In the genomic region with DNA sequence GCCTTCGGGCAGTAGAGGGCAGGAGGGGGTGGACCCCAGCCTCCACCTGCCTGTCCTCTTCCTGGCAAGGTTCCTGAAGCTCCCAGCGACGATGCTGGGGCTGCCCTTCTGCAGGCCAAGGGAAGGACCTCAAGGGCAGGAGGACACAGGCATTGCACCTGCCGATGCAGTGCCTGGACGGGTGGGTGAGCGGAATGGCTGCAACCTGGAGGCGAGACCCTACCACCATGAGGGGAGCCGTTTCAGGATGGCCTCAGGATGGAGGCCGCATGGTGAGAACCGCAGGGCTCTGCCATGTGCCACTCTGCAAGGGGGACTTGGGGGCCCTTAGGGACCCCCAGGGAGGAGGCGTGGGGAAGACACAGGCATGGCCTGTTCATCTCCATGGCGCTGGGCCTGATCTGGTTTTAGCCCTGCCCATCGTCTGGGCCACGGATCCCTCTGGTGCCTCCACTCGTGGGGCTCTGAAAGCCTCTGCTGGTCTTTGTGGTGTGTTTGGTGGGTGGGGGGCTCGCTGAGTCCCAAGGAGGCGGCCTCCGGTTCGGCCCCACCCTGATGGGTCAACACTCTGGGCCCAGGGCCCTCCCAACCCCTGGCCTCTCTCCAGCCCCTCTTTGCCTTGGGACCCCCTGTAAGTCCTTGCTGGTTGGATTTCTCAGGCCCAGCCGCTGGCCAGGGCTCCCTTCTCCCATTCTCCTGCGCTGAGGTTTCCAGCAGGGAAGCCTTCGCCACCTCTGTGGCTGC, we compare ENCODE assay signal across 14 cellular contexts. TPM values are rescaled to one million over a fixed set of nuclear protein-coding genes. Genes with fewer than 3 reads are reported as not detected.
DNase-seq lines count a peak whose midpoint lies in the region; ATAC-seq, FAIRE-seq and TF ChIP-seq lines count a peak whose summit lies in the region.
"Had no signal": no experiment of that assay in that cellular context is flagged by ENCODE, and none has a peak within 500 bp of the region (broad histone marks: within the 10 kb centered on the region; RNA-seq: fewer than 3 reads in every experiment).

No MANE protein-coding gene starts in this region.

- H3K4me2 ChIP-seq in BLaER1 treated with 17β-estradiol and CSF1 and Interleukin-3, amounts not matched to agents 10 nM and 100 nM: peak overlapping the region; percentile 89 to 100 (median 99)

- H3K27ac Mint-ChIP-seq in activated CD8-positive, alpha-beta T cell treated with anti-CD3 and anti-CD28 coated beads for 36 hours: peak overlapping the region; percentile 95
- no peak overlapping the region for H3K27ac Mint-ChIP-seq in Calu3 (ENCODE audit: unreplicated experiment)
- H3K27ac Mint-ChIP-seq in mesothelial cell of epicardium: no peak overlapping the region

- H3K36me3 ChIP-seq in BLaER1 treated with 17β-estradiol and CSF1 and Interleukin-3, amounts not matched to agents 10 nM and 100 nM: no peaks in the 10 kb centered on the region
- no peaks in the 10 kb centered on the region for H3K36me3 ChIP-seq in mucosa of rectum (ENCODE audit: control insufficient read depth in 2 of 2, insufficient read depth in 2 of 2, low read length in 2 of 2)
- H3K36me3 ChIP-seq: MG63 had no signal

- H3K27ac ChIP-seq in BLaER1 treated with 17β-estradiol and CSF1 and Interleukin-3, amounts not matched to agents 10 nM and 100 nM: peak overlapping the region; percentile 70 to 98 (median 79)
- peak overlapping the region; percentile 31 to 84 for H3K27ac ChIP-seq in mucosa of rectum (ENCODE audit: low read depth in 2 of 2, low read length in 2 of 2)

- H3K36me3 Mint-ChIP-seq in activated CD8-positive, alpha-beta T cell treated with anti-CD3 and anti-CD28 coated beads for 36 hours (ENCODE audit: low read depth): peaks cover 11% of the 10 kb centered on the region
- H3K36me3 Mint-ChIP-seq in Calu3 (ENCODE audit: insufficient read depth, unreplicated experiment): no peaks in the 10 kb centered on the region
- no peaks in the 10 kb centered on the region for H3K36me3 Mint-ChIP-seq in mesothelial cell of epicardium

- CTCF ChIA-PET in activated CD8-positive, alpha-beta T cell treated with anti-CD3 and anti-CD28 coated beads for 36 hours (lab: Charles Lee): interaction anchor here (0.9 to 5.2 kb wide), 11 partner anchors 13 to 300 kb away, joined by 3 to 32 read pairs (median 6); partner anchors contain the start of genes PRR33 and TNNI2
- CTCF ChIA-PET in Calu3 (lab: Charles Lee): no interaction called here

- peaks cover 0 to 40% (median 12%) of the 10 kb centered on the region in 11 experiments; a peak in 13 of 22 replicates for H4K20me1 ChIP-seq in BLaER1 treated with 17β-estradiol and CSF1 and Interleukin-3, amounts not matched to agents 10 nM and 100 nM

- no peaks in the 10 kb centered on the region for H3K9me3 Mint-ChIP-seq in activated CD8-positive, alpha-beta T cell treated with anti-CD3 and anti-CD28 coated beads for 36 hours
- H3K9me3 Mint-ChIP-seq in Calu3 (ENCODE audit: low read depth, unreplicated experiment) (no peaks in the 10 kb centered on the region), mesothelial cell of epicardium (no peaks in the 10 kb centered on the region)

- peak overlapping the region in 7 of 10 experiments; percentile 8 to 65 (median 27); a peak in 11 of 20 replicates for H3K4me3 ChIP-seq in BLaER1 treated with 17β-estradiol and CSF1 and Interleukin-3, amounts not matched to agents 10 nM and 100 nM
- peak overlapping the region in 1 of 2 donors; percentile 41 for H3K4me3 ChIP-seq in mucosa of rectum (ENCODE audit: low read length in 2 of 2)
- H3K4me3 ChIP-seq: MG63 had no signal

- H3K4me3 Mint-ChIP-seq in activated CD8-positive, alpha-beta T cell treated with anti-CD3 and anti-CD28 coated beads for 36 hours: peak overlapping the region; percentile 86
- H3K4me3 Mint-ChIP-seq in Calu3 (ENCODE audit: low read depth, unreplicated experiment): no peak overlapping the region
- H3K4me3 Mint-ChIP-seq in mesothelial cell of epicardium: no peak overlapping the region

- H3K9me3 ChIP-seq in BLaER1 treated with 17β-estradiol and CSF1 and Interleukin-3, amounts not matched to agents 10 nM and 100 nM (replicated peaks in 1 of 11): no peaks in the 10 kb centered on the region
- no peaks in the 10 kb centered on the region for H3K9me3 ChIP-seq in mucosa of rectum (ENCODE audit: control insufficient read depth in 2 of 2, low read length in 2 of 2)
- H3K9me3 ChIP-seq: MG63 had no signal

- intact Hi-C loops in activated CD8-positive, alpha-beta T cell treated with anti-CD3 and anti-CD28 coated beads for 36 hours (cut with micrococcal nuclease): no loop called here
- intact Hi-C loops in Calu3 (cut with micrococcal nuclease; ENCODE audit: unreplicated experiment): no loop called here

- H3K4me1 Mint-ChIP-seq in activated CD8-positive, alpha-beta T cell treated with anti-CD3 and anti-CD28 coated beads for 36 hours (ENCODE audit: low read depth): peaks cover 60% of the 10 kb centered on the region
- H3K4me1 Mint-ChIP-seq in Calu3 (ENCODE audit: low read depth, unreplicated experiment): no peaks in the 10 kb centered on the region
- no peaks in the 10 kb centered on the region for H3K4me1 Mint-ChIP-seq in mesothelial cell of epicardium

- peaks cover 0 to 18% (median 5%) of the 10 kb centered on the region in 11 experiments; a peak in 2 of 22 replicates for H3K27me3 ChIP-seq in BLaER1 treated with 17β-estradiol and CSF1 and Interleukin-3, amounts not matched to agents 10 nM and 100 nM
- no peaks in the 10 kb centered on the region for H3K27me3 ChIP-seq in mucosa of rectum (ENCODE audit: control insufficient read depth in 2 of 2, insufficient read depth in 2 of 2, low read length in 2 of 2)
- H3K27me3 ChIP-seq: MG63 had no signal

- H3K4me1 ChIP-seq in BLaER1 treated with 17β-estradiol and CSF1 and Interleukin-3, amounts not matched to agents 10 nM and 100 nM: peaks cover 87 to 100% (median 97%) of the 10 kb centered on the region in 10 experiments
- H3K4me1 ChIP-seq in mucosa of rectum (ENCODE audit: control insufficient read depth in 2 of 2, insufficient read depth in 2 of 2, low read length in 2 of 2): peaks cover 9 to 29% of the 10 kb centered on the region in 2 donors

- no peak for TF ChIP-seq POLR2A in GM12892 (IDR thresholded peaks at IDR 0.05; ENCODE audit: low read depth, low read length)

- FAIRE-seq in GM12892 (lab: Jason Lieb, UNC): peak; percentile 70
- FAIRE-seq: bronchial epithelial cell had no signal

- no peak for TF ChIP-seq CTCF in activated CD8-positive, alpha-beta T cell treated with anti-CD3 and anti-CD28 coated beads for 36 hours (IDR thresholded peaks at IDR 0.05)
- TF ChIP-seq CTCF in Calu3 (IDR thresholded peaks at IDR 0.05; ENCODE audit: unreplicated experiment): no peak
- no peak for TF ChIP-seq CTCF in mesothelial cell of epicardium (IDR thresholded peaks at IDR 0.05; ENCODE audit: unreplicated experiment)
- TF ChIP-seq CTCF in omental fat pad (IDR thresholded peaks at IDR 0.05): no peak

- POLR2A ChIA-PET in activated CD8-positive, alpha-beta T cell treated with anti-CD3 and anti-CD28 coated beads for 36 hours (lab: Charles Lee): interaction anchor here (0.7 to 7.5 kb wide), 6 partner anchors 11 to 99 kb away, joined by 3 to 81 read pairs (median 8); partner anchors contain the start of gene PRR33

- no peak for DNase-seq in GM12892 (ENCODE audit: insufficient read length)
- DNase-seq in activated CD8-positive, alpha-beta T cell treated with anti-CD3 and anti-CD28 coated beads for 36 hours: no peak
- no peak for DNase-seq in Calu3
- DNase-seq in mesothelial cell of epicardium (ENCODE audit: low spot score in 2 of 2, unreplicated experiment in 2 of 2): no peak
- no peak for DNase-seq in NCI-H510A (lab: John Stamatoyannopoulos, UW)
- DNase-seq in omental fat pad (ENCODE audit: low spot score): no peak
- DNase-seq: GF-D8, hippocampal formation, MG63 had no signal

- H3K27me3 Mint-ChIP-seq in activated CD8-positive, alpha-beta T cell treated with anti-CD3 and anti-CD28 coated beads for 36 hours: no peaks in the 10 kb centered on the region
- H3K27me3 Mint-ChIP-seq in Calu3 (ENCODE audit: unreplicated experiment): peaks cover 24% of the 10 kb centered on the region
- peaks cover 1% of the 10 kb centered on the region for H3K27me3 Mint-ChIP-seq in mesothelial cell of epicardium (ENCODE audit: low read depth)

- no peak for ATAC-seq in activated CD8-positive, alpha-beta T cell treated with anti-CD3 and anti-CD28 coated beads for 36 hours
- ATAC-seq in omental fat pad (ENCODE audit: low FRiP score): no peak

- no TSS peak for BruUV-seq in Calu3 (replicated peaks; lab: Mats Ljungman, UMichigan)

- H3K9ac ChIP-seq in BLaER1 treated with 17β-estradiol and CSF1 and Interleukin-3, amounts not matched to agents 10 nM and 100 nM: peak overlapping the region; percentile 57 to 89 (median 69); a peak in 21 of 22 replicates
- no peak overlapping the region for H3K9ac ChIP-seq in mucosa of rectum (ENCODE audit: low read depth in 1 of 2, low read length in 2 of 2)

RNA-seq across cellular contexts. Expression of gene LSP1, which starts 1.3 kb away (rescaled TPM):
- polyA plus RNA-seq in GM12892 (2012; ENCODE audit: missing spikeins): 302 TPM
- 100 to 1,000 TPM; 247 to 251 TPM for total RNA-seq in activated CD8-positive, alpha-beta T cell treated with anti-CD3 and anti-CD28 coated beads for 36 hours
- total RNA-seq in Calu3 (2022): not detected in 2 replicates
- total RNA-seq in mesothelial cell of epicardium: 4.9 to 5.2 TPM (median 4.9 TPM) in 3 replicates
- 10 to 100 TPM; 12.1 to 71.2 (median 49.8) TPM for total RNA-seq in omental fat pad
- polyA plus RNA-seq: BJ had no signal

RNA-seq across cellular contexts. Expression of gene TNNI2, which starts 12.8 kb away (rescaled TPM):
- polyA plus RNA-seq in GM12892 (2012; ENCODE audit: missing spikeins): 0.76 TPM
- total RNA-seq in activated CD8-positive, alpha-beta T cell treated with anti-CD3 and anti-CD28 coated beads for 36 hours: under 1 TPM in 1 of 2 experiments, not detected in 1; 0.92 TPM
- 1.3 and 1.4 TPM in 2 replicates for total RNA-seq in Calu3 (2022)
- total RNA-seq in mesothelial cell of epicardium: 0.59 to 1.3 TPM in 2 of 3 replicates, not detected in the other
- 1 to 10 TPM in 3 of 4 donors, not detected in 1; 1.4 to 3.7 (median 2.4) TPM for total RNA-seq in omental fat pad
- polyA plus RNA-seq: BJ had no signal

RNA-seq across cellular contexts. Expression of gene SYT8, which starts 16.8 kb away (rescaled TPM):
- polyA plus RNA-seq in GM12892 (2012; ENCODE audit: missing spikeins): 0.38 TPM
- not detected for total RNA-seq in activated CD8-positive, alpha-beta T cell treated with anti-CD3 and anti-CD28 coated beads for 36 hours
- total RNA-seq in Calu3 (2022): 5.8 and 7.1 TPM in 2 replicates
- 1.2 to 2.1 TPM (median 1.9 TPM) in 3 replicates for total RNA-seq in mesothelial cell of epicardium
- not detected for total RNA-seq in omental fat pad
- total RNA-seq: posterior vena cava had no signal
- polyA plus RNA-seq: BJ had no signal

RNA-seq across cellular contexts. Expression of gene PRR33, which starts 40.1 kb away (rescaled TPM):
- 2.0 TPM for polyA plus RNA-seq in GM12892 (2012; ENCODE audit: missing spikeins)
- under 1 TPM; 0.16 to 0.20 TPM for total RNA-seq in activated CD8-positive, alpha-beta T cell treated with anti-CD3 and anti-CD28 coated beads for 36 hours
- total RNA-seq in Calu3 (2022) (not detected in 2 replicates), mesothelial cell of epicardium (not detected in 3 replicates), omental fat pad (not detected)
- total RNA-seq: bronchial epithelial cell had no signal
- polyA plus RNA-seq: BJ had no signal

Comparison
In these comparisons a context has a peak if more than half of its experiments do, and no peak if none do; other contexts are left out.
1. H3K9ac ChIP-seq: peak in BLaER1 treated with 17β-estradiol and CSF1 and Interleukin-3, amounts not matched to agents 10 nM and 100 nM (11 of 11); none in mucosa of rectum (0 of 2).